In genomic region chr16:48813485-48813884, GRCh38 we compare ENCODE assay signal across 39 cellular contexts.
"Had no signal": no experiment of that assay in that cellular context is flagged by ENCODE, and none has a peak within 500 bp of the region (broad histone marks: within the 10 kb centered on the region; RNA-seq: fewer than 3 reads in every experiment).

No MANE protein-coding gene starts in this region.

- H3K4me1 ChIP-seq: adrenal gland, ascending aorta, breast epithelium had no signal

- H3K4me1 Mint-ChIP-seq: activated naive CD4-positive, alpha-beta T cell treated with anti-CD3 and anti-CD28 coated beads, Interleukin-2, amount 10 ng/mL, durations not matched to agents 7 days and 5 days; activated naive CD4-positive, alpha-beta T cell treated with anti-CD3 and anti-CD28 coated beads, Interleukin-2, amount 50 U/mL, for 24 hours; activated naive CD8-positive, alpha-beta T cell treated with anti-CD3 and anti-CD28 coated beads for 36 hours; activated naive CD8-positive, alpha-beta T cell treated with anti-CD3 and anti-CD28 coated beads, Interleukin-2, amount 50 U/mL, for 24 hours; central memory CD8-positive, alpha-beta T cell had no signal

- ATAC-seq: activated naive CD4-positive, alpha-beta T cell treated with anti-CD3 and anti-CD28 coated beads, Interleukin-2, amount 50 U/mL, for 72 hours; activated naive CD8-positive, alpha-beta T cell treated with anti-CD3 and anti-CD28 coated beads, Interleukin-2, amount 50 U/mL, for 24 hours; activated T-cell treated with anti-CD3 and anti-CD28 coated beads, Interleukin-2, amount 50 U/mL, for 4 hours; activated T-cell treated with anti-CD3 and anti-CD28 coated beads, Interleukin-2, amount 50 U/mL, for 72 hours; activated T-helper 17 cell treated with anti-CD3 and anti-CD28 coated beads, Interleukin-2, amount 50 U/mL, for 72 hours; body of pancreas had no signal

- H3K9me3 ChIP-seq: adrenal gland, ascending aorta, body of pancreas, breast epithelium had no signal

- H3K36me3 ChIP-seq: adrenal gland, ascending aorta, brain microvascular endothelial cell, breast epithelium, cardiac muscle cell had no signal

- H3K36me3 Mint-ChIP-seq: activated naive CD4-positive, alpha-beta T cell treated with anti-CD3 and anti-CD28 coated beads, Interleukin-2, amount 10 ng/mL, durations not matched to agents 7 days and 5 days; activated naive CD8-positive, alpha-beta T cell; activated naive CD8-positive, alpha-beta T cell treated with anti-CD3 and anti-CD28 coated beads for 36 hours; activated naive CD8-positive, alpha-beta T cell treated with anti-CD3 and anti-CD28 coated beads, Interleukin-2, amount 10 ng/mL, durations not matched to agents 7 days and 5 days; brain had no signal

- H3K4me3 ChIP-seq: adrenal gland, ascending aorta, body of pancreas, breast epithelium, cardiac muscle cell had no signal

- DNase-seq: activated effector memory CD4-positive, alpha-beta T cell treated with anti-CD3 and anti-CD28 coated beads, Interleukin-2, amount 50 U/mL, for 16 hours; activated effector memory CD4-positive, alpha-beta T cell treated with Interleukin-2 at 50 U/mL for 16 hours; activated gamma-delta T cell; activated gamma-delta T cell treated with Interleukin-2 at 50 U/mL for 16 hours; activated naive CD4-positive, alpha-beta T cell; activated naive CD4-positive, alpha-beta T cell treated with anti-CD3 and anti-CD28 coated beads for 36 hours; activated naive CD4-positive, alpha-beta T cell treated with anti-CD3 and anti-CD28 coated beads, Interleukin-2, amount 10 ng/mL, durations not matched to agents 7 days and 5 days; activated naive CD4-positive, alpha-beta T cell treated with anti-CD3 and anti-CD28 coated beads, Interleukin-2, amount 50 U/mL, for 16 hours; activated naive CD4-positive, alpha-beta T cell treated with Interleukin-2 at 50 U/mL for 16 hours; activated naive CD8-positive, alpha-beta T cell treated with anti-CD3 and anti-CD28 coated beads for 36 hours; activated naive CD8-positive, alpha-beta T cell treated with anti-CD3 and anti-CD28 coated beads, Interleukin-2, amount 10 ng/mL, durations not matched to agents 7 days and 5 days; activated naive CD8-positive, alpha-beta T cell treated with anti-CD3 and anti-CD28 coated beads, Interleukin-2, amount 50 U/mL, for 24 hours; activated T-cell treated with anti-CD3 and anti-CD28 coated beads for 4 hours; activated T-cell treated with anti-CD3 and anti-CD28 coated beads, Interleukin-2, amount 50 U/mL, for 1 hour; activated T-cell treated with anti-CD3 and anti-CD28 coated beads, Interleukin-2, amount 50 U/mL, for 24 hours; activated T-cell treated with anti-CD3 and anti-CD28 coated beads, Interleukin-2, amount 50 U/mL, for 4 hours; activated T-cell treated with anti-CD3 and anti-CD28 coated beads, Interleukin-2, amount 50 U/mL, for 48 hours; activated T-cell treated with anti-CD3 and anti-CD28 coated beads, Interleukin-2, amount 50 U/mL, for 72 hours; adrenal gland; amniotic stem cell; amygdala; anterior cingulate cortex; aorta; body of pancreas; brain microvascular endothelial cell; caudate nucleus; central memory CD4-positive, alpha-beta T cell; cerebellar nuclear complex had no signal

- H3K4me3 Mint-ChIP-seq: activated naive CD4-positive, alpha-beta T cell treated with anti-CD3 and anti-CD28 coated beads for 36 hours; activated naive CD4-positive, alpha-beta T cell treated with anti-CD3 and anti-CD28 coated beads, Interleukin-2, amount 10 ng/mL, durations not matched to agents 7 days and 5 days; activated naive CD4-positive, alpha-beta T cell treated with anti-CD3 and anti-CD28 coated beads, Interleukin-2, amount 50 U/mL, for 24 hours; activated naive CD8-positive, alpha-beta T cell; activated naive CD8-positive, alpha-beta T cell treated with anti-CD3 and anti-CD28 coated beads for 36 hours; activated naive CD8-positive, alpha-beta T cell treated with anti-CD3 and anti-CD28 coated beads, Interleukin-2, amount 10 ng/mL, durations not matched to agents 7 days and 5 days; activated naive CD8-positive, alpha-beta T cell treated with anti-CD3 and anti-CD28 coated beads, Interleukin-2, amount 50 U/mL, for 24 hours; activated T-cell treated with anti-CD3 and anti-CD28 coated beads, Interleukin-2, amount 50 U/mL, for 24 hours; activated T-cell treated with anti-CD3 and anti-CD28 coated beads, Interleukin-2, amount 50 U/mL, for 4 hours; activated T-cell treated with anti-CD3 and anti-CD28 coated beads, Interleukin-2, amount 50 U/mL, for 72 hours; activated T-helper 1 cell treated with anti-CD3 and anti-CD28 coated beads, Interleukin-12 subunit alpha, Interleukin-12 subunit beta, Interleukin-2, Interleukin-4 antibody, amounts not matched to agents 30 ng/mL and 10 ng/mL and 1 ng/mL, durations not matched to agents 14 hours and 24 hours and 36 hours; activated T-helper 17 cell treated with anti-CD3 and anti-CD28 coated beads, Interleukin-2, amount 50 U/mL, for 72 hours; brain; central memory CD8-positive, alpha-beta T cell had no signal

- H3K9me3 Mint-ChIP-seq: activated naive CD4-positive, alpha-beta T cell treated with anti-CD3 and anti-CD28 coated beads for 36 hours; activated naive CD4-positive, alpha-beta T cell treated with anti-CD3 and anti-CD28 coated beads, Interleukin-2, amount 50 U/mL, for 24 hours; activated naive CD8-positive, alpha-beta T cell treated with anti-CD3 and anti-CD28 coated beads, Interleukin-2, amount 50 U/mL, for 24 hours; activated T-cell treated with anti-CD3 and anti-CD28 coated beads, Interleukin-2, amount 50 U/mL, for 24 hours; activated T-cell treated with anti-CD3 and anti-CD28 coated beads, Interleukin-2, amount 50 U/mL, for 4 hours; activated T-helper 1 cell treated with anti-CD3 and anti-CD28 coated beads, Interleukin-12 subunit alpha, Interleukin-12 subunit beta, Interleukin-2, Interleukin-4 antibody, amounts not matched to agents 30 ng/mL and 10 ng/mL and 1 ng/mL, durations not matched to agents 14 hours and 24 hours and 36 hours; activated T-helper 17 cell treated with anti-CD3 and anti-CD28 coated beads, Interleukin-2, amount 50 U/mL, for 72 hours; activated T-helper 2 cell treated with anti-CD3 and anti-CD28 coated beads, Interferon-gamma antibody, Interleukin-2, Interleukin-4, amounts not matched to agents 10 μg/mL and 5 μg/mL and 100 μg/mL, durations not matched to agents 14 hours and 24 hours and 36 hours; central memory CD8-positive, alpha-beta T cell had no signal

- H3K27me3 ChIP-seq: ascending aorta had no signal

- H3K27ac Mint-ChIP-seq: activated naive CD4-positive, alpha-beta T cell treated with anti-CD3 and anti-CD28 coated beads for 36 hours; activated naive CD4-positive, alpha-beta T cell treated with anti-CD3 and anti-CD28 coated beads, Interleukin-2, amount 10 ng/mL, durations not matched to agents 7 days and 5 days; activated naive CD4-positive, alpha-beta T cell treated with anti-CD3 and anti-CD28 coated beads, Interleukin-2, amount 50 U/mL, for 24 hours; activated naive CD4-positive, alpha-beta T cell treated with anti-CD3 and anti-CD28 coated beads, Interleukin-2, amount 50 U/mL, for 72 hours; activated naive CD8-positive, alpha-beta T cell; activated naive CD8-positive, alpha-beta T cell treated with anti-CD3 and anti-CD28 coated beads for 36 hours; activated naive CD8-positive, alpha-beta T cell treated with anti-CD3 and anti-CD28 coated beads, Interleukin-2, amount 10 ng/mL, durations not matched to agents 7 days and 5 days; activated naive CD8-positive, alpha-beta T cell treated with anti-CD3 and anti-CD28 coated beads, Interleukin-2, amount 50 U/mL, for 24 hours; activated T-cell treated with anti-CD3 and anti-CD28 coated beads, Interleukin-2, amount 50 U/mL, for 24 hours; activated T-cell treated with anti-CD3 and anti-CD28 coated beads, Interleukin-2, amount 50 U/mL, for 72 hours; activated T-helper 1 cell treated with anti-CD3 and anti-CD28 coated beads, Interleukin-12 subunit alpha, Interleukin-12 subunit beta, Interleukin-2, Interleukin-4 antibody, amounts not matched to agents 30 ng/mL and 10 ng/mL and 1 ng/mL, durations not matched to agents 14 hours and 24 hours and 36 hours; activated T-helper 17 cell treated with anti-CD3 and anti-CD28 coated beads, Interleukin-2, amount 50 U/mL, for 72 hours; activated T-helper 2 cell treated with anti-CD3 and anti-CD28 coated beads, Interferon-gamma antibody, Interleukin-2, Interleukin-4, amounts not matched to agents 10 μg/mL and 5 μg/mL and 100 μg/mL, durations not matched to agents 14 hours and 24 hours and 36 hours had no signal

- H3K27ac ChIP-seq: adrenal gland, ascending aorta, body of pancreas, brain microvascular endothelial cell, breast epithelium, cardiac muscle cell had no signal
